Comparison of ENCODE assay signal across 9 cellular contexts in the genomic region with DNA sequence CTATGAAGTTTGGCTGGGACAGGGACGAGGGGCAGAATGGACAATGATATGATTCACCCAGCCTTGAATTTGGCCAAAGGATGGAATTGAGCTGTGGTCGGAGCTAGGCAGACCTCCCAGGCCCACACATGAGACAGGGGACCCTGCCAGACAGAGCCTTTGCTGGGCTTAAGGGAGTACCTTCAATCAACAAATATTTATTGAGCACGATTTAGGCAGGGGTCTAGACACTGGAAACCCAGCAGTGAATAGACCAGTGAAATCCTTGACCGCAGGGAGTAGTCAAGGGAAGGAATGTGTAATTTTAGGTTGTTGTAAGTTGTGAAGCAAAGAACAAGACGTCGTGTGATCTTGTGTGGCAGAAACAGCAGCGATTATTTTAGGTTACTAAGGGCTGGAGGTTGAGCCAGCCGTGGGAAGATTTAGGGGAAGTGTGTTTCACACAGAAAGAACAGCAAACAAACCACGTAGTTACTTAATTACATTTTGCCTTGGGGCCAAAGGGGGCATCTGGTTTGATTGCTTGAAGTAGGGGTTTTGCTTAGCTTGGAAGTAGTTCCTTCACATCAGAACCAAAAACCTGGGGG. TPM values are rescaled to one million over a fixed set of nuclear protein-coding genes. Genes with fewer than 3 reads are reported as not detected.
DNase-seq lines count a peak whose midpoint lies in the region; ATAC-seq, FAIRE-seq and TF ChIP-seq lines count a peak whose summit lies in the region.
"Had no signal": no experiment of that assay in that cellular context is flagged by ENCODE, and none has a peak within 500 bp of the region (broad histone marks: within the 10 kb centered on the region; RNA-seq: fewer than 3 reads in every experiment).

No MANE protein-coding gene starts in this region.

- H3K9me3 Mint-ChIP-seq in activated T-cell treated with anti-CD3 and anti-CD28 coated beads, Interleukin-2, amount 50 U/mL, for 72 hours, result no peaks in the 10 kb centered on the region

- peak overlapping the region; percentile 79 to 98 for H3K4me3 Mint-ChIP-seq in activated T-cell treated with anti-CD3 and anti-CD28 coated beads, Interleukin-2, amount 50 U/mL, for 72 hours

- H3K4me1 Mint-ChIP-seq in activated T-cell treated with anti-CD3 and anti-CD28 coated beads, Interleukin-2, amount 50 U/mL, for 72 hours (ENCODE audit: low read depth), result peaks cover 27% of the 10 kb centered on the region

- H3K4me1 ChIP-seq in small intestine (ENCODE audit: control insufficient read depth in 2 of 2, insufficient read depth in 1 of 2, low read depth in 1 of 2, low read length in 1 of 2), result peaks cover 0 to 1% of the 10 kb centered on the region in 2 donors

- no peaks in the 10 kb centered on the region for H3K36me3 ChIP-seq in small intestine (ENCODE audit: control insufficient read depth in 2 of 2, insufficient read depth in 2 of 2, low read length in 2 of 2)

- 27 to 32% (median 30%) methylated on average over 9 of the region's 9 CpGs for whole genome bisulfite sequencing in small intestine, 3 donors

- peaks cover 3 to 5% of the 10 kb centered on the region in 2 donors for H3K36me3 Mint-ChIP-seq in activated T-cell treated with anti-CD3 and anti-CD28 coated beads, Interleukin-2, amount 50 U/mL, for 72 hours (ENCODE audit: insufficient read depth in 2 of 2)

- H3K27me3 ChIP-seq in small intestine (ENCODE audit: control insufficient read depth in 2 of 2, insufficient read depth in 2 of 2, low read length in 2 of 2), result no peaks in the 10 kb centered on the region

- DNase-seq in GM12891 (ENCODE audit: insufficient read length, low spot score) (peak; percentile 30), KBM-7 (peak; percentile 74), globus pallidus (ENCODE audit: low spot score) (peak; percentile 35), small intestine (peak; percentile 43), NCI-H524 treated with DMSO at 0.1 percent for 48 hours (lab: John Stamatoyannopoulos, UW) (no peak), NCI-H2227 (lab: John Stamatoyannopoulos, UW; ENCODE audit: unreplicated experiment) (no peak), GM03348 (ENCODE audit: low spot score) (no peak)
- peak; percentile 34 to 39 for DNase-seq in activated T-cell treated with anti-CD3 and anti-CD28 coated beads, Interleukin-2, amount 50 U/mL, for 72 hours

- peak overlapping the region; percentile 62 to 98 for H3K27ac ChIP-seq in small intestine (ENCODE audit: low read depth in 1 of 2, low read length in 1 of 2)

- in situ Hi-C loops in KBM-7 (cut with MboI; ENCODE audit: low pct_unique_long_range_greater_than_20kb, low sequenced_read_pairs), result no loop called here

- H3K9me3 ChIP-seq in small intestine (ENCODE audit: control insufficient read depth, low read depth), result no peaks in the 10 kb centered on the region

- H3K27ac Mint-ChIP-seq in activated T-cell treated with anti-CD3 and anti-CD28 coated beads, Interleukin-2, amount 50 U/mL, for 72 hours, result peak overlapping the region; percentile 98

- FAIRE-seq in GM12891 (lab: Jason Lieb, UNC) (peak; percentile 78), small intestine (lab: Jason Lieb, UNC) (no peak)

- peak in 1 of 2 donors; percentile 12 for ATAC-seq in activated T-cell treated with anti-CD3 and anti-CD28 coated beads, Interleukin-2, amount 50 U/mL, for 72 hours (replicated peaks in 1 of 2)

- peak overlapping the region; percentile 21 to 73 for H3K4me3 ChIP-seq in small intestine (ENCODE audit: low read depth in 1 of 2, low read length in 2 of 2)

- no peak for TF ChIP-seq POLR2A in GM12891 (IDR thresholded peaks at IDR 0.05; ENCODE audit: low read depth, low read length)

- H3K27me3 Mint-ChIP-seq in activated T-cell treated with anti-CD3 and anti-CD28 coated beads, Interleukin-2, amount 50 U/mL, for 72 hours (ENCODE audit: low read depth), result no peaks in the 10 kb centered on the region

TF ChIP-seq in GM12891, 5 proteins besides CTCF, POLR2A, EP300 and RAD21:
- no peak for TF ChIP-seq POU2F2 (IDR thresholded peaks at IDR 0.05; ENCODE audit: low read depth, low read length)
- TF ChIP-seq PAX5 (IDR thresholded peaks at IDR 0.05; ENCODE audit: insufficient read depth, low read length, severe bottlenecking), result no peak
- TF ChIP-seq POLR2AphosphoS5 (IDR thresholded peaks at IDR 0.05; ENCODE audit: low read depth, low read length), result no peak
- peak; percentile 82 for TF ChIP-seq SPI1 (IDR thresholded peaks at IDR 0.05; ENCODE audit: low read depth, low read length)
- no peak for TF ChIP-seq TAF1 (IDR thresholded peaks at IDR 0.05; ENCODE audit: low read depth, low read length)

RNA-seq across cellular contexts. Expression of gene AP1M2, which starts 16.9 kb away (rescaled TPM):
- 0.05 TPM for polyA plus RNA-seq in GM12891 (2012; ENCODE audit: low read depth, missing spikeins)
- not detected for total RNA-seq in activated T-cell treated with anti-CD3 and anti-CD28 coated beads, Interleukin-2, amount 50 U/mL, for 72 hours
- polyA plus RNA-seq in small intestine, result 100 to 1,000 TPM in 2 of 3 donors, 10 to 100 TPM in 1; 97.3 to 238 (median 102) TPM
- total RNA-seq: T-helper 1 cell treated with Interleukin-12 subunit alpha and Interleukin-12 subunit beta and Interleukin-4 antibody, amounts not matched to agents 30 ng/mL and 1 ng/mL, for 36 hours had no signal

RNA-seq across cellular contexts. Expression of gene SLC44A2, which starts 21.4 kb away (rescaled TPM):
- polyA plus RNA-seq in GM12891 (2012; ENCODE audit: low read depth, missing spikeins), result 28.5 TPM
- total RNA-seq in activated T-cell treated with anti-CD3 and anti-CD28 coated beads, Interleukin-2, amount 50 U/mL, for 72 hours, result 100 to 1,000 TPM; 131 to 148 TPM
- polyA plus RNA-seq in small intestine, result 10 to 100 TPM in 2 of 3 donors, 1 to 10 TPM in 1; 5.7 to 41.6 (median 11.0) TPM

RNA-seq across cellular contexts. Expression of gene CDKN2D, which starts 35.2 kb away (rescaled TPM):
- 7.3 TPM for polyA plus RNA-seq in GM12891 (2012; ENCODE audit: low read depth, missing spikeins)
- total RNA-seq in activated T-cell treated with anti-CD3 and anti-CD28 coated beads, Interleukin-2, amount 50 U/mL, for 72 hours, result 10 to 100 TPM; 69.6 to 72.8 TPM
- polyA plus RNA-seq in small intestine, result 10 to 100 TPM; 13.0 to 19.0 (median 15.4) TPM

RNA-seq across cellular contexts. Expression of gene KRI1, which starts 38.2 kb away (rescaled TPM):
- polyA plus RNA-seq in GM12891 (2012; ENCODE audit: low read depth, missing spikeins), result 15.2 TPM
- 10 to 100 TPM; 48.4 to 61.7 TPM for total RNA-seq in activated T-cell treated with anti-CD3 and anti-CD28 coated beads, Interleukin-2, amount 50 U/mL, for 72 hours
- 10 to 100 TPM; 14.8 to 18.2 (median 18.1) TPM for polyA plus RNA-seq in small intestine

RNA-seq across cellular contexts. Expression of gene ILF3, which starts 50.2 kb away (rescaled TPM):
- 154 TPM for polyA plus RNA-seq in GM12891 (2012; ENCODE audit: low read depth, missing spikeins)
- 100 to 1,000 TPM; 297 to 311 TPM for total RNA-seq in activated T-cell treated with anti-CD3 and anti-CD28 coated beads, Interleukin-2, amount 50 U/mL, for 72 hours
- polyA plus RNA-seq in small intestine, result 100 to 1,000 TPM in 1 of 3 donors, 10 to 100 TPM in 2; 37.3 to 130 (median 45.4) TPM

Comparison
In these comparisons a context has a peak if more than half of its experiments do, and no peak if none do; other contexts are left out.
1. DNase-seq: peak in GM12891 (single experiment), KBM-7 (single experiment), activated T-cell treated with anti-CD3 and anti-CD28 coated beads, Interleukin-2, amount 50 U/mL, for 72 hours (2 of 2), globus pallidus (single experiment) and small intestine (single experiment); none in NCI-H524 treated with DMSO at 0.1 percent for 48 hours (single experiment), NCI-H2227 (single experiment) and GM03348 (single experiment).